In genomic region chr16:84607694-84608093, GRCh38 we compare ENCODE assay signal across 8 cellular contexts. TPM values are rescaled to one million over a fixed set of nuclear protein-coding genes. Genes with fewer than 3 reads are reported as not detected.
A peak's percentile ranks its signal among the peaks of the same experiment; 100 is the strongest.
DNase-seq lines count a peak whose midpoint lies in the region; ATAC-seq, FAIRE-seq and TF ChIP-seq lines count a peak whose summit lies in the region.

No MANE protein-coding gene starts in this region.

- TF ChIP-seq RAD21 in GM12878 (IDR thresholded peaks at IDR 0.05; ENCODE audit: insufficient read depth, low read depth, low read length): no peak

- TF ChIP-seq EP300 in GM12878 (IDR thresholded peaks at IDR 0.05; ENCODE audit: borderline replicate concordance in 1 of 2, control insufficient read depth in 1 of 2, low read depth in 2 of 2, low read length in 2 of 2): peak; percentile 47 to 54; a peak in 2 of 4 replicates
- no peak for TF ChIP-seq EP300 in ovary (IDR thresholded peaks at IDR 0.05)

- H3K4me3 ChIP-seq in GM12878 (peak overlapping the region; percentile 43), ovary (no peak overlapping the region)

- peaks cover 42% of the 10 kb centered on the region for H3K4me1 Mint-ChIP-seq in type B pancreatic cell (ENCODE audit: unreplicated experiment)

- H3K36me3 ChIP-seq in GM12878 (ENCODE audit: control insufficient read depth in 2 of 2, insufficient read depth in 2 of 2, low read length in 1 of 2): peaks cover 10 to 20% of the 10 kb centered on the region in 2 experiments; a peak in 3 of 4 replicates
- no peaks in the 10 kb centered on the region for H3K36me3 ChIP-seq in ovary

- H3K27me3 ChIP-seq in GM12878 (replicated peaks in 1 of 2; ENCODE audit: control insufficient read depth in 2 of 2, insufficient read depth in 2 of 2, low read length in 1 of 2) (no peaks in the 10 kb centered on the region), ovary (no peaks in the 10 kb centered on the region)

- SMC1A ChIA-PET in GM12878 (lab: Charles Lee; ENCODE audit: uncharacterized antibody, unreplicated experiment): interaction anchor here (0.7 to 13.9 kb wide), 5 partner anchors 9 to 97 kb away, joined by 3 to 229 read pairs (median 4); partner anchors contain the start of gene COTL1

- no peak overlapping the region for H2AFZ ChIP-seq in GM12878 (ENCODE audit: control insufficient read depth, low read depth, low read length)

- intact Hi-C loops in cardiac septum (cut with DNase I): no loop called here
- intact Hi-C loops in Right ventricle myocardium inferior (cut with DNase I): no loop called here
- intact Hi-C loops in GM12878 (cut with micrococcal nuclease; ENCODE audit: unreplicated experiment): no loop called here
- intact Hi-C loops in ovary (cut with DNase I): no loop called here

- H4K20me1 ChIP-seq in GM12878 (ENCODE audit: control insufficient read depth, insufficient read depth): no peaks in the 10 kb centered on the region

- H3K4me3 Mint-ChIP-seq in type B pancreatic cell: no peak overlapping the region

- in situ Hi-C loops in GM12878 (cut with MboI): loop anchor here (10.0 to 25.0 kb wide), 2 partner anchors 653 to 955 kb away; partner anchors contain the start of gene OSGIN1

- no peaks in the 10 kb centered on the region for H3K27me3 Mint-ChIP-seq in type B pancreatic cell

- no peak for ATAC-seq in Right ventricle myocardium inferior
- ATAC-seq in HG03565 (IDR thresholded peaks at IDR 0.05; ENCODE audit: unreplicated experiment): peak; percentile 60
- ATAC-seq in GM12878: peak; percentile 62
- no peak for ATAC-seq in GM21737 (IDR thresholded peaks at IDR 0.05; ENCODE audit: unreplicated experiment)

- WGBS in GM12878 (ENCODE audit: insufficient coverage, insufficient replicate concordance, low lambda C conversion rate, missing lambda C conversion rate): 4% methylated on average over 7 of the region's 7 CpGs
- WGBS in ovary, 3 donors: 80 to 88% (median 85%) methylated on average over 7 of the region's 7 CpGs

- RAD21 ChIA-PET in GM12878 (lab: Charles Lee; ENCODE audit: unreplicated experiment): interaction anchor here (2.9 to 13.6 kb wide), 3 partner anchors 10 to 14 kb away, joined by 11 to 224 read pairs (median 22); partner anchors contain the start of gene COTL1

- no peak for TF ChIP-seq CTCF in GM12878 (IDR thresholded peaks at IDR 0.05 in 2 of 3, conservative IDR thresholded peaks at IDR 0.05 in 1 of 3; ENCODE audit: control insufficient read depth in 2 of 3, extremely low read depth in 1 of 3, insufficient read depth in 1 of 3, low read depth in 3 of 3, low read length in 3 of 3)
- TF ChIP-seq CTCF in type B pancreatic cell (conservative IDR thresholded peaks at IDR 0.05): no peak
- TF ChIP-seq CTCF in ovary (IDR thresholded peaks at IDR 0.05): no peak

- H3K9me3 ChIP-seq in GM12878 (replicated peaks; ENCODE audit: control insufficient read depth, insufficient read depth, low read length) (peaks cover 11% of the 10 kb centered on the region; the same call in 2 of the 3 replicates), ovary (no peaks in the 10 kb centered on the region)

- CTCF ChIA-PET in GM12878 (lab: Yijun Ruan, JAX): interaction anchor here (0.6 to 2.7 kb wide), 7 partner anchors 8 to 860 kb away, joined by 3 to 9 read pairs (median 5); no protein-coding TSS in a partner anchor

- H3K4me1 ChIP-seq in GM12878 (ENCODE audit: control insufficient read depth, insufficient read depth, low read length) (peaks cover 60% of the 10 kb centered on the region), ovary (ENCODE audit: insufficient read depth) (peaks cover 8% of the 10 kb centered on the region)

- H3K9ac ChIP-seq in GM12878 (ENCODE audit: control insufficient read depth, insufficient read depth, low read length): peak overlapping the region; percentile 55

- TF ChIP-seq POLR2A in GM12878 (IDR thresholded peaks at IDR 0.05; ENCODE audit: low read depth, low read length) (peak; percentile 62; the same call in 1 of the 2 replicates), ovary (IDR thresholded peaks at IDR 0.05) (no peak)

- POLR2A ChIA-PET in GM12878 (lab: Charles Lee): interaction anchor here (0.6 to 16.2 kb wide), 10 partner anchors 7 to 319 kb away, joined by 3 to 214 read pairs (median 5); partner anchors contain the start of gene COTL1

- no peaks in the 10 kb centered on the region for H3K9me3 Mint-ChIP-seq in type B pancreatic cell

- peak; percentile 88 for FAIRE-seq in GM12878 (lab: Jason Lieb, UNC)

- peaks cover 21% of the 10 kb centered on the region for H3K36me3 Mint-ChIP-seq in type B pancreatic cell

- H3K79me2 ChIP-seq in GM12878 (ENCODE audit: control insufficient read depth, insufficient read depth, low read length): peaks cover 93% of the 10 kb centered on the region

- DNase-seq in cardiac septum (ENCODE audit: low spot score) (peak; percentile 85), Right ventricle myocardium inferior (ENCODE audit: missing footprints) (no peak), GM12878 (ENCODE audit: low read depth, low spot score) (no peak), type B pancreatic cell (ENCODE audit: extremely low spot score, unreplicated experiment) (no peak), SK-N-DZ (ENCODE audit: low spot score) (no peak), ovary (no peak)

- peak overlapping the region; percentile 92 for H3K4me2 ChIP-seq in GM12878 (ENCODE audit: control insufficient read depth, insufficient read depth)

- H3K27ac Mint-ChIP-seq in type B pancreatic cell: peak overlapping the region; percentile 6

- no TSS peak for BruUV-seq in GM12878 (replicated peaks; lab: Mats Ljungman, UMichigan)

- H3K27ac ChIP-seq in GM12878 (ENCODE audit: control insufficient read depth, insufficient read depth): peak overlapping the region; percentile 63
- no peak overlapping the region for H3K27ac ChIP-seq in ovary

TF ChIP-seq in GM12878, 131 proteins besides CTCF, POLR2A, EP300 and RAD21 (continues in another document):
- TF ChIP-seq POLR2AphosphoS5 (IDR thresholded peaks at IDR 0.05; ENCODE audit: low read length) (peak; percentile 81), GATAD2B (conservative IDR thresholded peaks at IDR 0.05; ENCODE audit: low read depth) (no peak), SPI1 (IDR thresholded peaks at IDR 0.05; ENCODE audit: borderline replicate concordance, insufficient read depth, low read depth, low read length) (peak; percentile 93), SRF (IDR thresholded peaks at IDR 0.05; ENCODE audit: low read depth in 2 of 2, low read length in 2 of 2) (peak in 1 of 2 experiments; percentile 87; a peak in 2 of 4 replicates), MTA2 (IDR thresholded peaks at IDR 0.05; ENCODE audit: low read depth) (peak; percentile 30; the same call in 1 of the 2 replicates), HDGF (IDR thresholded peaks at IDR 0.05) (peak; percentile 97), IRF4 (IDR thresholded peaks at IDR 0.05; ENCODE audit: low read depth, low read length) (peak; percentile 78), TCF7 (IDR thresholded peaks at IDR 0.05; ENCODE audit: borderline replicate concordance) (no peak), SUPT20H (IDR thresholded peaks at IDR 0.05; ENCODE audit: borderline replicate concordance, control insufficient read depth, low read depth, low read length) (no peak)

RNA-seq across cellular contexts. Expression of gene COTL1, which starts 10.2 kb away (rescaled TPM):
- total RNA-seq in cardiac septum (11.0 TPM), Right ventricle myocardium inferior (18.4 TPM), GM12878 (2014; rRNA removed) (417 and 464 TPM in 2 replicates), GM12878 (2014; rRNA removed; fragmentation: Illumina TruSeq; extraction: Trizol) (241 and 279 TPM in 2 replicates), GM12878 (2021) (675 and 688 TPM in 2 replicates), type B pancreatic cell (ENCODE audit: low replicate concordance) (75.6 and 179 TPM in 2 replicates), ovary (10 to 100 TPM; 13.8 to 46.4 (median 26.1) TPM)
- total RNA-seq in GM12878 (2013; cell fraction: nucleolus; rRNA removed): 94.3 and 106 TPM in 2 replicates
- 255 TPM for polyA plus RNA-seq in GM12878 (2011; ENCODE audit: low read depth)
- polyA plus RNA-seq in GM12878 (2011; rRNA removed) (136 and 205 TPM in 2 replicates), GM12878 (2014; fragmentation: Illumina TruSeq; extraction: Trizol) (257 and 493 TPM in 2 replicates), GM12878 (2014; fragmentation: Nextera tagmentation; extraction: Ambion mirVana) (100 to 1,000 TPM; 140 to 235 TPM), GM12878 (2014; rRNA removed) (382 and 423 TPM in 2 replicates), GM12878 (2016; fragmentation: Nextera tagmentation; extraction: Ambion mirVana) (100 to 1,000 TPM; 146 to 894 TPM), ovary (10 to 100 TPM; 30.2 to 32.9 TPM)
- 261 and 288 TPM in 2 replicates for polyA plus RNA-seq in GM12878 (2011; cell fraction: cytosol; rRNA removed)
- 174 and 206 TPM in 2 replicates for polyA plus RNA-seq in GM12878 (2011; cell fraction: nucleus; rRNA removed)
- 331 and 436 TPM in 2 replicates for polyA plus RNA-seq in GM12878 (2012)
- 103 and 174 TPM in 2 replicates for polyA minus RNA-seq in GM12878 (2011; rRNA and poly(A)+ RNA removed)
- 77.1 and 81.1 TPM in 2 replicates for polyA minus RNA-seq in GM12878 (2011; cell fraction: cytosol; rRNA and poly(A)+ RNA removed)
- polyA minus RNA-seq in GM12878 (2011; cell fraction: nucleus; rRNA and poly(A)+ RNA removed): 78.5 and 132 TPM in 2 replicates
- 5.3 and 6.3 TPM in 2 replicates for polyA plus RNA-seq in SK-N-DZ (2014; cell fraction: cytosol; rRNA removed)
- polyA plus RNA-seq in SK-N-DZ (2014; cell fraction: nucleus; rRNA removed): 1.8 and 2.8 TPM in 2 replicates

RNA-seq across cellular contexts. Expression of gene KLHL36, which starts 40.6 kb away (rescaled TPM):
- total RNA-seq in cardiac septum (53.2 TPM), Right ventricle myocardium inferior (58.2 TPM), GM12878 (2014; rRNA removed) (36.4 and 38.2 TPM in 2 replicates), GM12878 (2014; rRNA removed; fragmentation: Illumina TruSeq; extraction: Trizol) (16.2 and 16.7 TPM in 2 replicates), GM12878 (2021) (45.3 and 45.4 TPM in 2 replicates), type B pancreatic cell (ENCODE audit: low replicate concordance) (40.3 and 64.7 TPM in 2 replicates), ovary (10 to 100 TPM; 36.5 to 94.9 (median 60.9) TPM)
- 89.6 and 93.8 TPM in 2 replicates for total RNA-seq in GM12878 (2013; cell fraction: nucleolus; rRNA removed)
- polyA plus RNA-seq in GM12878 (2011; ENCODE audit: low read depth): 12.7 TPM
- polyA plus RNA-seq in GM12878 (2011; rRNA removed) (19.6 and 26.4 TPM in 2 replicates), GM12878 (2014; fragmentation: Illumina TruSeq; extraction: Trizol) (14.1 and 14.3 TPM in 2 replicates), GM12878 (2014; fragmentation: Nextera tagmentation; extraction: Ambion mirVana) (1 to 10 TPM; 2.6 to 2.7 TPM), GM12878 (2014; rRNA removed) (35.0 and 37.5 TPM in 2 replicates), GM12878 (2016; fragmentation: Nextera tagmentation; extraction: Ambion mirVana) (10 to 100 TPM; 12.9 to 16.8 TPM), ovary (10 to 100 TPM; 20.7 to 27.0 TPM)
- polyA plus RNA-seq in GM12878 (2011; cell fraction: cytosol; rRNA removed): 30.1 and 37.2 TPM in 2 replicates
- 76.3 and 77.8 TPM in 2 replicates for polyA plus RNA-seq in GM12878 (2011; cell fraction: nucleus; rRNA removed)
- polyA plus RNA-seq in GM12878 (2012): 28.5 and 29.3 TPM in 2 replicates
- 40.7 and 65.6 TPM in 2 replicates for polyA minus RNA-seq in GM12878 (2011; rRNA and poly(A)+ RNA removed)
- 17.5 and 25.8 TPM in 2 replicates for polyA minus RNA-seq in GM12878 (2011; cell fraction: cytosol; rRNA and poly(A)+ RNA removed)
- 26.0 and 37.4 TPM in 2 replicates for polyA minus RNA-seq in GM12878 (2011; cell fraction: nucleus; rRNA and poly(A)+ RNA removed)
- 2.6 and 4.0 TPM in 2 replicates for polyA plus RNA-seq in SK-N-DZ (2014; cell fraction: cytosol; rRNA removed)
- polyA plus RNA-seq in SK-N-DZ (2014; cell fraction: nucleus; rRNA removed): 4.2 and 7.4 TPM in 2 replicates

Comparison
In these comparisons a context has a peak if more than half of its experiments do, and no peak if none do; other contexts are left out.
1. ATAC-seq: peak in HG03565 (single experiment) and GM12878 (single experiment); none in Right ventricle myocardium inferior (single experiment) and GM21737 (single experiment).